In genomic region chr7:54987772-54988171, GRCh38 we compare ENCODE assay signal across 18 cellular contexts. TPM values are rescaled to one million over a fixed set of nuclear protein-coding genes. Genes with fewer than 3 reads are reported as not detected.
"Had no signal": no experiment of that assay in that cellular context is flagged by ENCODE, and none has a peak within 500 bp of the region (broad histone marks: within the 10 kb centered on the region; RNA-seq: fewer than 3 reads in every experiment).

No MANE protein-coding gene starts in this region.

- H3K9me3 ChIP-seq: heart left ventricle, neutrophil, thyroid gland had no signal

- H3K4me3 Mint-ChIP-seq: activated CD4-positive, alpha-beta T cell treated with anti-CD3 and anti-CD28 coated beads, Interleukin-2, amount 10 ng/mL, durations not matched to agents 24 days and 14 days; activated naive CD8-positive, alpha-beta T cell treated with anti-CD3 and anti-CD28 coated beads for 36 hours; brain; central memory CD8-positive, alpha-beta T cell; naive thymus-derived CD8-positive, alpha-beta T cell; stimulated activated naive B cell treated with anti-CD40 and anti-IgM and Interleukin-4, amounts not matched to agents 10 μg/mL and 1 μg/mL and 100 μg/mL, for 72 hours; T-helper 17 cell had no signal

- H3K27ac ChIP-seq: heart left ventricle, neutrophil, thyroid gland had no signal

- H3K4me1 Mint-ChIP-seq: activated CD4-positive, alpha-beta T cell treated with anti-CD3 and anti-CD28 coated beads, Interleukin-2, amount 10 ng/mL, durations not matched to agents 24 days and 14 days; activated naive CD8-positive, alpha-beta T cell treated with anti-CD3 and anti-CD28 coated beads for 36 hours; brain; central memory CD8-positive, alpha-beta T cell; naive thymus-derived CD8-positive, alpha-beta T cell; stimulated activated naive B cell treated with anti-CD40 and anti-IgM and Interleukin-4, amounts not matched to agents 10 μg/mL and 1 μg/mL and 100 μg/mL, for 72 hours; T-helper 17 cell had no signal

- ATAC-seq: heart left ventricle; left cardiac atrium; naive thymus-derived CD8-positive, alpha-beta T cell; stimulated activated naive B cell treated with anti-CD40 and anti-IgM and Interleukin-4, amounts not matched to agents 10 μg/mL and 1 μg/mL and 100 μg/mL, for 72 hours; T-helper 17 cell had no signal

- H3K4me3 ChIP-seq: heart left ventricle, thyroid gland had no signal

- H3K27ac Mint-ChIP-seq: activated CD4-positive, alpha-beta T cell treated with anti-CD3 and anti-CD28 coated beads, Interleukin-2, amount 10 ng/mL, durations not matched to agents 24 days and 14 days; activated naive CD8-positive, alpha-beta T cell treated with anti-CD3 and anti-CD28 coated beads for 36 hours; brain; naive thymus-derived CD8-positive, alpha-beta T cell; stimulated activated naive B cell treated with anti-CD40 and anti-IgM and Interleukin-4, amounts not matched to agents 10 μg/mL and 1 μg/mL and 100 μg/mL, for 72 hours; T-helper 17 cell had no signal

- DNase-seq: activated CD4-positive, alpha-beta T cell treated with anti-CD3 and anti-CD28 coated beads, Interleukin-2, amount 10 ng/mL, durations not matched to agents 24 days and 14 days; activated CD4-positive, CD25-positive, alpha-beta regulatory T cell; activated CD8-positive, alpha-beta memory T cell treated with anti-CD3 and anti-CD28 coated beads, Interleukin-2, amount 50 U/mL, for 48 hours; activated gamma-delta T cell treated with Interleukin-2 at 50 U/mL for 16 hours; activated naive CD8-positive, alpha-beta T cell treated with anti-CD3 and anti-CD28 coated beads for 36 hours; effector CD8-positive, alpha-beta T cell; heart left ventricle; left cardiac atrium; naive thymus-derived CD8-positive, alpha-beta T cell; posterior cingulate gyrus; retina; stimulated activated CD4-positive, alpha-beta T cell treated with anti-CD3 and anti-CD28 coated beads, Interleukin-2, amount 100 ng/mL, for 48 hours; stimulated activated naive B cell treated with anti-CD40 and anti-IgM and Interleukin-4, amounts not matched to agents 10 μg/mL and 1 μg/mL and 100 μg/mL, for 72 hours; T-helper 17 cell; thyroid gland had no signal

- H3K36me3 ChIP-seq: heart left ventricle, neutrophil, thyroid gland had no signal

- H3K4me1 ChIP-seq: heart left ventricle, thyroid gland had no signal

- H3K27me3 ChIP-seq: neutrophil, thyroid gland had no signal

- H3K36me3 Mint-ChIP-seq: activated naive CD8-positive, alpha-beta T cell treated with anti-CD3 and anti-CD28 coated beads for 36 hours; brain; naive thymus-derived CD8-positive, alpha-beta T cell; stimulated activated naive B cell treated with anti-CD40 and anti-IgM and Interleukin-4, amounts not matched to agents 10 μg/mL and 1 μg/mL and 100 μg/mL, for 72 hours had no signal

RNA-seq across cellular contexts. Expression of gene EGFR, which starts 31.0 kb away (rescaled TPM):
- total RNA-seq: activated CD4-positive, alpha-beta T cell treated with anti-CD3 and anti-CD28 coated beads, Interleukin-2, amount 10 ng/mL, durations not matched to agents 24 days and 14 days; activated naive CD8-positive, alpha-beta T cell treated with anti-CD3 and anti-CD28 coated beads for 36 hours; naive thymus-derived CD8-positive, alpha-beta T cell; T-helper 17 cell had no signal
- polyA plus RNA-seq: naive thymus-derived CD8-positive, alpha-beta T cell had no signal
